In the genomic region with DNA sequence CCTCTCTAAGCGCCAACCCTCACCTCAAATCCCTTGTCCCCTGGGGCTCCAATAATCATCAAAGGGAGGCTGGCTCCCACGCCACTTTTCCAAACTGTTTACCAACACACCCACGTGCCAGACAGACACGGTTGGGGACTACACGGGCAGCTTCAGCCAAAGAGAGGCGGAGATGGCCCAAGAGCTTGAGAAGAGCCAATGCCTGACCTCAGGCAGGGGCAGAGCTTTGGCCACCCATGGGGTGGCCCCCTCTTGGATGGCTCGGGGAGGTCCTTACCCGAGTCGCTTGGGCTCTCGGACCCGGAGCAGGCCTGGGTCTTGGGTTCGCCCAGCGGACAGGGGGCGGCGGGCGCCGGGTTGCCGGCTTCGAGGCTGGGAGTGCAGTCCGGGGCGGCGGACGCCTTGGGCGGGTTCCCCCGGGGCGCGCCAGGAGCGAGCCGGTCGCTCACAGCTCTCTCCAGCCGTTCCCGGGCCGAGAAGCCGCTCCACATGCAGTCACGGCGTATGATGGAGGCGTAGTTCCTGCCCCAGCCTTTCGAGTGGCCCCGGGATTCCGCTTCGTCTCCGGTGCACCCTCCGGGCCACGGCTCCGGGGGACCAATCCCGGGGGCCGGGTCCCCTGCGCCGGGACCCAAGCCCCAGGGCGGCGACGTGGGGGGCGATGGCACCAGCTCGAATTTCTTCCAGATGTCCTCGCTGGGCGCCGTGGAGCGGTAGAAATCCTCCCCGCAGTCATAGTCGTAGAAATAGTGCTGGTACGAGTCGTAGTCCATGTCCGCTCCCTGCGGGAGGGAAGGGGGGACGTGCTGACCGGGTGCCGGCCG, we compare ENCODE assay signal across 1 cellular context.
TF ChIP-seq lines count a peak whose summit lies in the region.

No MANE protein-coding gene starts in this region.

TF ChIP-seq in GM12878, 131 proteins besides CTCF, POLR2A, EP300 and RAD21:
- TF ChIP-seq RBBP5 (conservative IDR thresholded peaks at IDR 0.05) (no peak), STAT1 (conservative IDR thresholded peaks at IDR 0.05) (no peak), WRNIP1 (IDR thresholded peaks at IDR 0.05; ENCODE audit: borderline replicate concordance, low read depth, low read length) (no peak), BCL3 (IDR thresholded peaks at IDR 0.05; ENCODE audit: borderline replicate concordance, insufficient read depth, low read depth, low read length, poor library complexity, severe bottlenecking) (no peak), IRF3 (IDR thresholded peaks at IDR 0.05) (no peak), CHD4 (IDR thresholded peaks at IDR 0.05) (no peak), YY1 (IDR thresholded peaks at IDR 0.05; ENCODE audit: low read depth, low read length) (no peak), ZNF207 (IDR thresholded peaks at IDR 0.05; ENCODE audit: borderline replicate concordance) (no peak), CEBPB (IDR thresholded peaks at IDR 0.05; ENCODE audit: borderline replicate concordance in 1 of 2, low read depth in 2 of 2, low read length in 2 of 2) (no peak)
- TF ChIP-seq, protein P1, sequence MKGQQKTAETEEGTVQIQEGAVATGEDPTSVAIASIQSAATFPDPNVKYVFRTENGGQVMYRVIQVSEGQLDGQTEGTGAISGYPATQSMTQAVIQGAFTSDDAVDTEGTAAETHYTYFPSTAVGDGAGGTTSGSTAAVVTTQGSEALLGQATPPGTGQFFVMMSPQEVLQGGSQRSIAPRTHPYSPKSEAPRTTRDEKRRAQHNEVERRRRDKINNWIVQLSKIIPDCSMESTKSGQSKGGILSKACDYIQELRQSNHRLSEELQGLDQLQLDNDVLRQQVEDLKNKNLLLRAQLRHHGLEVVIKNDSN (IDR thresholded peaks at IDR 0.05; ENCODE audit: borderline replicate concordance, extremely low read length, insufficient read depth, low read depth, low read length): no peak
TF ChIP-seq in GM12878: peak in this region for 0.
